31 cellular contexts compared by ENCODE assay signal in the genomic region with DNA sequence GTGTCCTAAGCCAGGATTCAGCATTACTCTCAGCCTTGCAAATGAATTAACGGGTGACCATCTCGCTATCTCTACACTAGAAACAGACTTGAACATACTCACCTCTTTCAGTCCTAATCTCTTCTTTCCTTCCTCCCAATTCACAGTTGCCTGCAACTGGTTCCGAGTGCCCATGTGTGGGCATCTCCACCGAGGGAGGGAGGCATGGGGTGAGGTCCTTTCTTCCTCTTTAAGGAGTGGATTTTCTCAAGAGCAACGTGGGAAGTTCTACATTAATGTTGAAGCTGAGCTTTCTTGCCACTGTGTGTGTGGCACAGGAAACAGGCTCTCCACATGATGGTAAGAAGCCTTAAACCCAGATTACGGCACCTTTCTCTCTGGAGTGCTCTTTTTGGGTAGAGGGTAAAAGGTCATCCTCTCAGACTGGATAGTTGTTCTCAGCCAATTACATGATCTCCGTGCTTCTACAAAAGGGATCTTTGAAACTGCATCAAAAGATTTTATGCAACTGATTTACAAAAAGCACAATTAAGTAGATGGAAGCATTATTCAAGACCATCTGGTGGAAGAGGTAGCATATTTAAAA.
"Had no signal": no experiment of that assay in that cellular context is flagged by ENCODE, and none has a peak within 500 bp of the region (broad histone marks: within the 10 kb centered on the region; RNA-seq: fewer than 3 reads in every experiment).

No MANE protein-coding gene starts in this region.

- H3K36me3 ChIP-seq: ascending aorta, cardiac muscle cell, colonic mucosa, SJCRH30, WERI-Rb-1 had no signal

- H3K27ac ChIP-seq: ascending aorta, cardiac muscle cell, colonic mucosa, SJCRH30, SK-N-MC, WERI-Rb-1 had no signal

- H3K27ac Mint-ChIP-seq: activated CD4-positive, alpha-beta T cell treated with anti-CD3 and anti-CD28 coated beads, Interleukin-2, amount 10 ng/mL, durations not matched to agents 7 days and 5 days; activated CD8-positive, alpha-beta T cell treated with anti-CD3 and anti-CD28 coated beads, Interleukin-2, amount 10 ng/mL, durations not matched to agents 7 days and 5 days; activated naive CD4-positive, alpha-beta T cell treated with anti-CD3 and anti-CD28 coated beads, Interleukin-2, amount 50 U/mL, for 24 hours; activated naive CD8-positive, alpha-beta T cell treated with anti-CD3 and anti-CD28 coated beads, Interleukin-2, amount 10 ng/mL, durations not matched to agents 7 days and 5 days; activated T-cell treated with anti-CD3 and anti-CD28 coated beads, Interleukin-2, amount 50 U/mL, for 24 hours; activated T-helper 2 cell treated with anti-CD3 and anti-CD28 coated beads, Interferon-gamma antibody, Interleukin-2, Interleukin-4, amounts not matched to agents 10 μg/mL and 5 μg/mL and 100 μg/mL, durations not matched to agents 14 hours and 24 hours and 36 hours had no signal

- H3K9me3 Mint-ChIP-seq: activated CD4-positive, alpha-beta T cell treated with anti-CD3 and anti-CD28 coated beads, Interleukin-2, amount 10 ng/mL, durations not matched to agents 7 days and 5 days; activated naive CD4-positive, alpha-beta T cell treated with anti-CD3 and anti-CD28 coated beads, Interleukin-2, amount 50 U/mL, for 24 hours; activated naive CD8-positive, alpha-beta T cell treated with anti-CD3 and anti-CD28 coated beads, Interleukin-2, amount 10 ng/mL, durations not matched to agents 7 days and 5 days; activated T-cell treated with anti-CD3 and anti-CD28 coated beads, Interleukin-2, amount 50 U/mL, for 24 hours; activated T-helper 2 cell treated with anti-CD3 and anti-CD28 coated beads, Interferon-gamma antibody, Interleukin-2, Interleukin-4, amounts not matched to agents 10 μg/mL and 5 μg/mL and 100 μg/mL, durations not matched to agents 14 hours and 24 hours and 36 hours; central memory CD8-positive, alpha-beta T cell had no signal

- H3K4me1 ChIP-seq: colonic mucosa, SJCRH30 had no signal

- DNase-seq: activated CD4-positive, alpha-beta T cell treated with anti-CD3 and anti-CD28 coated beads for 1 hour; activated CD4-positive, alpha-beta T cell treated with anti-CD3 and anti-CD28 coated beads, Interleukin-2, amount 10 ng/mL, durations not matched to agents 7 days and 5 days; activated CD4-positive, alpha-beta T cell treated with anti-CD3 and anti-CD28 coated beads, Interleukin-2, amount 50 U/mL, for 48 hours; activated CD4-positive, CD25-positive, alpha-beta regulatory T cell; activated CD8-positive, alpha-beta T cell treated with anti-CD3 and anti-CD28 coated beads, Interleukin-2, amount 10 ng/mL, durations not matched to agents 7 days and 5 days; activated gamma-delta T cell; activated naive CD4-positive, alpha-beta T cell treated with Interleukin-2 at 50 U/mL for 16 hours; activated naive CD8-positive, alpha-beta T cell treated with anti-CD3 and anti-CD28 coated beads, Interleukin-2, amount 10 ng/mL, durations not matched to agents 7 days and 5 days; activated T-cell treated with anti-CD3 and anti-CD28 coated beads, Interleukin-2, amount 50 U/mL, for 24 hours; amygdala; colonic mucosa; NCI-H1092; NCI-H1417; NCI-H187 treated with DMSO at 0.1 percent for 48 hours; NCI-H2081; NCI-H2171 treated with DMSO at 0.1 percent for 48 hours; NCI-H2227 treated with DMSO at 0.1 percent for 48 hours; NCI-H446 treated with DMSO at 0.1 percent for 48 hours; NCI-H524 treated with DMSO at 0.1 percent for 48 hours; SHP77; SJCRH30; T-helper 2 cell; T-helper 9 cell; WERI-Rb-1 had no signal

- ATAC-seq: activated CD8-positive, alpha-beta T cell treated with anti-CD3 and anti-CD28 coated beads, Interleukin-2, amount 10 ng/mL, durations not matched to agents 7 days and 5 days; Panc1 had no signal

- H3K36me3 Mint-ChIP-seq: activated naive CD4-positive, alpha-beta T cell treated with anti-CD3 and anti-CD28 coated beads, Interleukin-2, amount 50 U/mL, for 24 hours; activated naive CD8-positive, alpha-beta T cell treated with anti-CD3 and anti-CD28 coated beads, Interleukin-2, amount 10 ng/mL, durations not matched to agents 7 days and 5 days had no signal

- H3K4me3 Mint-ChIP-seq: activated CD4-positive, alpha-beta T cell treated with anti-CD3 and anti-CD28 coated beads, Interleukin-2, amount 10 ng/mL, durations not matched to agents 7 days and 5 days; activated CD8-positive, alpha-beta T cell treated with anti-CD3 and anti-CD28 coated beads, Interleukin-2, amount 10 ng/mL, durations not matched to agents 7 days and 5 days; activated naive CD4-positive, alpha-beta T cell treated with anti-CD3 and anti-CD28 coated beads, Interleukin-2, amount 50 U/mL, for 24 hours; activated naive CD8-positive, alpha-beta T cell treated with anti-CD3 and anti-CD28 coated beads, Interleukin-2, amount 10 ng/mL, durations not matched to agents 7 days and 5 days; activated T-cell treated with anti-CD3 and anti-CD28 coated beads, Interleukin-2, amount 50 U/mL, for 24 hours; central memory CD8-positive, alpha-beta T cell had no signal

- H3K4me1 Mint-ChIP-seq: activated CD4-positive, alpha-beta T cell treated with anti-CD3 and anti-CD28 coated beads, Interleukin-2, amount 10 ng/mL, durations not matched to agents 7 days and 5 days; activated naive CD4-positive, alpha-beta T cell treated with anti-CD3 and anti-CD28 coated beads, Interleukin-2, amount 50 U/mL, for 24 hours; activated naive CD8-positive, alpha-beta T cell treated with anti-CD3 and anti-CD28 coated beads, Interleukin-2, amount 10 ng/mL, durations not matched to agents 7 days and 5 days; central memory CD8-positive, alpha-beta T cell had no signal

- H3K9me3 ChIP-seq: ascending aorta, colonic mucosa, SJCRH30 had no signal

- H3K27me3 ChIP-seq: ascending aorta, cardiac muscle cell, colonic mucosa, SJCRH30 had no signal

- H3K4me3 ChIP-seq: cardiac muscle cell, colonic mucosa, SJCRH30, SK-N-MC had no signal
